Comparison of ENCODE assay signal across 31 cellular contexts in the genomic region with DNA sequence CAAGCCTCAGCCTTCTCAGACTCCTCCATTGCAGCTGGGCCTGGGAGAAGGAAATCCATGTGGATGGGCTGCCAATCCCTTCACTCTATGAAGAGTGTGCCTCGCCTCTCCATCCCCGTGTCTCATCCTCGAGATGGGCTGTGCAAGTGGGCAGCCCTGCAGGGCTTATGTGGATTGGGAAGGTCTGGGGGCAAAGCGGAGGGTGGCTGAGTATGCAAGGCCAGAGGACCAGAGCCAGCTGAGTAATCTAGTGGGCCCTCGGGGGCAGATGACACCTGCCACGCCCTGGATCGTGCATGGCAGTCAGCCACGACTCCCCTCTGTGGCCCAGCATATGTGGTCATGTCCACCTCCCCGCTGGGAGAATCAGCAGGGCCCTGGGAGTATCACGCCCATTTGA.
"Had no signal": no experiment of that assay in that cellular context is flagged by ENCODE, and none has a peak within 500 bp of the region (broad histone marks: within the 10 kb centered on the region; RNA-seq: fewer than 3 reads in every experiment).

No MANE protein-coding gene starts in this region.

- H3K4me1 Mint-ChIP-seq: activated B cell treated with CpG ODN at 0.5 μM for 24 hours; activated CD4-positive, alpha-beta memory T cell treated with anti-CD3 and anti-CD28 coated beads, Interleukin-2, amount 10 ng/mL, durations not matched to agents 7 days and 5 days; activated CD4-positive, alpha-beta T cell treated with anti-CD3 and anti-CD28 coated beads, Interleukin-2, amount 10 ng/mL, durations not matched to agents 24 days and 14 days; activated CD8-positive, alpha-beta memory T cell treated with anti-CD3 and anti-CD28 coated beads, Interleukin-2, amount 10 ng/mL, durations not matched to agents 7 days and 5 days; activated naive CD8-positive, alpha-beta T cell treated with anti-CD3 and anti-CD28 coated beads for 36 hours; central memory CD8-positive, alpha-beta T cell; T-cell had no signal

- H3K4me3 Mint-ChIP-seq: activated B cell treated with CpG ODN at 0.5 μM for 24 hours; activated CD4-positive, alpha-beta memory T cell treated with anti-CD3 and anti-CD28 coated beads, Interleukin-2, amount 10 ng/mL, durations not matched to agents 7 days and 5 days; activated CD4-positive, alpha-beta T cell treated with anti-CD3 and anti-CD28 coated beads, Interleukin-2, amount 10 ng/mL, durations not matched to agents 24 days and 14 days; activated CD8-positive, alpha-beta memory T cell treated with anti-CD3 and anti-CD28 coated beads, Interleukin-2, amount 10 ng/mL, durations not matched to agents 7 days and 5 days; activated CD8-positive, alpha-beta T cell treated with anti-CD3 and anti-CD28 coated beads, Interleukin-2, amount 10 ng/mL, durations not matched to agents 7 days and 5 days; activated naive CD4-positive, alpha-beta T cell treated with anti-CD3 and anti-CD28 coated beads for 36 hours; activated naive CD8-positive, alpha-beta T cell treated with anti-CD3 and anti-CD28 coated beads for 36 hours; activated T-cell treated with anti-CD3 and anti-CD28 coated beads, Interleukin-2, amount 50 U/mL, for 24 hours; brain; central memory CD8-positive, alpha-beta T cell; T-cell; T-helper 17 cell had no signal

- H3K27me3 Mint-ChIP-seq: activated CD4-positive, alpha-beta memory T cell treated with anti-CD3 and anti-CD28 coated beads, Interleukin-2, amount 10 ng/mL, durations not matched to agents 7 days and 5 days; activated CD4-positive, alpha-beta T cell treated with anti-CD3 and anti-CD28 coated beads, Interleukin-2, amount 10 ng/mL, durations not matched to agents 24 days and 14 days; activated CD8-positive, alpha-beta memory T cell treated with anti-CD3 and anti-CD28 coated beads, Interleukin-2, amount 10 ng/mL, durations not matched to agents 7 days and 5 days; activated naive CD8-positive, alpha-beta T cell treated with anti-CD3 and anti-CD28 coated beads for 36 hours; central memory CD8-positive, alpha-beta T cell had no signal

- H3K9me3 ChIP-seq: ascending aorta had no signal

- DNase-seq: activated B cell treated with CpG ODN at 0.5 μM for 24 hours; activated CD4-positive, alpha-beta memory T cell treated with anti-CD3 and anti-CD28 coated beads, Interleukin-2, amount 10 ng/mL, durations not matched to agents 7 days and 5 days; activated CD4-positive, alpha-beta T cell treated with anti-CD3 and anti-CD28 coated beads for 4 hours; activated CD4-positive, alpha-beta T cell treated with anti-CD3 and anti-CD28 coated beads, Interleukin-2, amount 10 ng/mL, durations not matched to agents 24 days and 14 days; activated CD4-positive, alpha-beta T cell treated with anti-CD3 and anti-CD28 coated beads, Interleukin-2, amount 50 U/mL, for 1 hour; activated CD4-positive, alpha-beta T cell treated with anti-CD3 and anti-CD28 coated beads, Interleukin-2, amount 50 U/mL, for 4 hours; activated CD4-positive, CD25-positive, alpha-beta regulatory T cell treated with anti-CD3 and anti-CD28 coated beads, Interleukin-2, amount 50 U/mL, for 72 hours; activated CD8-positive, alpha-beta memory T cell treated with anti-CD3 and anti-CD28 coated beads for 24 hours; activated CD8-positive, alpha-beta memory T cell treated with anti-CD3 and anti-CD28 coated beads, Interleukin-2, amount 10 ng/mL, durations not matched to agents 7 days and 5 days; activated CD8-positive, alpha-beta memory T cell treated with anti-CD3 and anti-CD28 coated beads, Interleukin-2, amount 50 U/mL, for 48 hours; activated CD8-positive, alpha-beta T cell treated with anti-CD3 and anti-CD28 coated beads, Interleukin-2, amount 10 ng/mL, durations not matched to agents 7 days and 5 days; activated effector memory CD4-positive, alpha-beta T cell treated with anti-CD3 and anti-CD28 coated beads, Interleukin-2, amount 50 U/mL, for 16 hours; activated gamma-delta T cell treated with Interleukin-2 at 50 U/mL for 16 hours; activated naive CD4-positive, alpha-beta T cell; activated naive CD4-positive, alpha-beta T cell treated with anti-CD3 and anti-CD28 coated beads for 36 hours; activated naive CD4-positive, alpha-beta T cell treated with anti-CD3 and anti-CD28 coated beads, Interleukin-2, amount 50 U/mL, for 16 hours; activated naive CD8-positive, alpha-beta T cell treated with anti-CD3 and anti-CD28 coated beads for 36 hours; activated T-cell treated with anti-CD3 and anti-CD28 coated beads, Interleukin-2, amount 50 U/mL, for 24 hours; activated T-cell treated with anti-CD3 and anti-CD28 coated beads, Interleukin-2, amount 50 U/mL, for 48 hours; amygdala; anterior cingulate cortex; caudate nucleus; cerebellar nuclear complex; T-cell; T-helper 17 cell had no signal

- H3K27ac Mint-ChIP-seq: activated B cell treated with CpG ODN at 0.5 μM for 24 hours; activated CD4-positive, alpha-beta memory T cell treated with anti-CD3 and anti-CD28 coated beads, Interleukin-2, amount 10 ng/mL, durations not matched to agents 7 days and 5 days; activated CD4-positive, alpha-beta T cell treated with anti-CD3 and anti-CD28 coated beads, Interleukin-2, amount 10 ng/mL, durations not matched to agents 24 days and 14 days; activated CD8-positive, alpha-beta memory T cell treated with anti-CD3 and anti-CD28 coated beads, Interleukin-2, amount 10 ng/mL, durations not matched to agents 7 days and 5 days; activated CD8-positive, alpha-beta T cell treated with anti-CD3 and anti-CD28 coated beads, Interleukin-2, amount 10 ng/mL, durations not matched to agents 7 days and 5 days; activated naive CD4-positive, alpha-beta T cell treated with anti-CD3 and anti-CD28 coated beads for 36 hours; activated naive CD4-positive, alpha-beta T cell treated with anti-CD3 and anti-CD28 coated beads, Interleukin-2, amount 50 U/mL, for 72 hours; activated naive CD8-positive, alpha-beta T cell treated with anti-CD3 and anti-CD28 coated beads for 36 hours; activated T-cell treated with anti-CD3 and anti-CD28 coated beads, Interleukin-2, amount 50 U/mL, for 24 hours; brain; T-cell; T-helper 17 cell had no signal

- H3K4me3 ChIP-seq: ascending aorta, cardiac muscle cell had no signal

- H3K4me1 ChIP-seq: ascending aorta had no signal

- H3K27ac ChIP-seq: ascending aorta, cardiac muscle cell, VCaP had no signal

- H3K27me3 ChIP-seq: ascending aorta, cardiac muscle cell had no signal

- ATAC-seq: activated CD8-positive, alpha-beta memory T cell treated with anti-CD3 and anti-CD28 coated beads, Interleukin-2, amount 10 ng/mL, durations not matched to agents 7 days and 5 days; activated CD8-positive, alpha-beta T cell treated with anti-CD3 and anti-CD28 coated beads, Interleukin-2, amount 10 ng/mL, durations not matched to agents 7 days and 5 days; activated naive CD4-positive, alpha-beta T cell treated with anti-CD3 and anti-CD28 coated beads, Interleukin-2, amount 50 U/mL, for 72 hours; T-cell; T-helper 17 cell had no signal

- H3K9me3 Mint-ChIP-seq: activated B cell treated with CpG ODN at 0.5 μM for 24 hours; activated CD4-positive, alpha-beta memory T cell treated with anti-CD3 and anti-CD28 coated beads, Interleukin-2, amount 10 ng/mL, durations not matched to agents 7 days and 5 days; activated CD4-positive, alpha-beta T cell treated with anti-CD3 and anti-CD28 coated beads, Interleukin-2, amount 10 ng/mL, durations not matched to agents 24 days and 14 days; activated naive CD4-positive, alpha-beta T cell treated with anti-CD3 and anti-CD28 coated beads for 36 hours; activated naive CD4-positive, alpha-beta T cell treated with anti-CD3 and anti-CD28 coated beads, Interleukin-2, amount 50 U/mL, for 72 hours; activated naive CD8-positive, alpha-beta T cell treated with anti-CD3 and anti-CD28 coated beads for 36 hours; activated T-cell treated with anti-CD3 and anti-CD28 coated beads, Interleukin-2, amount 50 U/mL, for 24 hours; central memory CD8-positive, alpha-beta T cell; T-cell had no signal

- H3K36me3 Mint-ChIP-seq: activated CD8-positive, alpha-beta memory T cell treated with anti-CD3 and anti-CD28 coated beads, Interleukin-2, amount 10 ng/mL, durations not matched to agents 7 days and 5 days; activated naive CD4-positive, alpha-beta T cell treated with anti-CD3 and anti-CD28 coated beads, Interleukin-2, amount 50 U/mL, for 72 hours; activated naive CD8-positive, alpha-beta T cell treated with anti-CD3 and anti-CD28 coated beads for 36 hours; brain; T-cell had no signal

- H3K36me3 ChIP-seq: ascending aorta, cardiac muscle cell had no signal
